12 cellular contexts compared by ENCODE assay signal in genomic region chr11:47899801-47900200, GRCh38. TPM values are rescaled to one million over a fixed set of nuclear protein-coding genes. Genes with fewer than 3 reads are reported as not detected.
DNase-seq lines count a peak whose midpoint lies in the region; ATAC-seq and TF ChIP-seq lines count a peak whose summit lies in the region.
"Had no signal": no experiment of that assay in that cellular context is flagged by ENCODE, and none has a peak within 500 bp of the region (broad histone marks: within the 10 kb centered on the region; RNA-seq: fewer than 3 reads in every experiment).

No MANE protein-coding gene starts in this region.

- CTCF ChIA-PET in A673 (lab: Charles Lee), result no interaction called here

- H3K9me3 Mint-ChIP-seq in activated T-helper 17 cell treated with anti-CD3 and anti-CD28 coated beads, Interleukin-2, amount 50 U/mL, for 72 hours, result no peaks in the 10 kb centered on the region

- no peaks in the 10 kb centered on the region for H3K36me3 ChIP-seq in A673 (ENCODE audit: insufficient read depth, low read length, poor library complexity, severe bottlenecking)

- ATAC-seq in GM18517 (IDR thresholded peaks at IDR 0.05; ENCODE audit: unreplicated experiment) (peak; percentile 95), GM21390 (IDR thresholded peaks at IDR 0.05; ENCODE audit: unreplicated experiment) (peak; percentile 99), HG03103 (IDR thresholded peaks at IDR 0.05; ENCODE audit: low read depth, unreplicated experiment) (peak; percentile 97)
- ATAC-seq in activated T-helper 17 cell treated with anti-CD3 and anti-CD28 coated beads, Interleukin-2, amount 50 U/mL, for 72 hours (replicated peaks), result peak; percentile 34

- H3K4me3 ChIP-seq in A673 (ENCODE audit: low read depth, low read length, poor library complexity, severe bottlenecking), result no peak overlapping the region

- H3K9me3 ChIP-seq in A673 (ENCODE audit: low read depth, low read length, poor library complexity, severe bottlenecking), result no peaks in the 10 kb centered on the region

- DNase-seq in HK-2 (ENCODE audit: unreplicated experiment), result no peak
- DNase-seq in A673 (ENCODE audit: low spot score), result no peak
- DNase-seq in NCI-H748 (lab: John Stamatoyannopoulos, UW; ENCODE audit: unreplicated experiment), result no peak
- DNase-seq in NCI-H1092 treated with DMSO at 0.1 percent for 48 hours (lab: John Stamatoyannopoulos, UW), result no peak
- DNase-seq: DMS79 treated with DMSO at 0.1 percent for 48 hours; kidney; stimulated activated CD8-positive, alpha-beta memory T cell treated with anti-CD3 and anti-CD28 coated beads, Interleukin-4, amount 100 ng/mL, for 48 hours; T1000 had no signal

- no peaks in the 10 kb centered on the region for H3K4me1 ChIP-seq in A673 (ENCODE audit: insufficient read depth, low read length, poor library complexity, severe bottlenecking)

- no peak overlapping the region for H3K27ac Mint-ChIP-seq in activated T-helper 17 cell treated with anti-CD3 and anti-CD28 coated beads, Interleukin-2, amount 50 U/mL, for 72 hours

- H3K36me3 Mint-ChIP-seq in activated T-helper 17 cell treated with anti-CD3 and anti-CD28 coated beads, Interleukin-2, amount 50 U/mL, for 72 hours (ENCODE audit: low read depth), result no peaks in the 10 kb centered on the region

- H3K4me3 Mint-ChIP-seq in activated T-helper 17 cell treated with anti-CD3 and anti-CD28 coated beads, Interleukin-2, amount 50 U/mL, for 72 hours, result no peak overlapping the region

- H3K4me1 Mint-ChIP-seq in activated T-helper 17 cell treated with anti-CD3 and anti-CD28 coated beads, Interleukin-2, amount 50 U/mL, for 72 hours, result peaks cover 5% of the 10 kb centered on the region

- no peak for TF ChIP-seq CTCF in A673 (conservative IDR thresholded peaks at IDR 0.05; ENCODE audit: low read depth, low read length)

- intact Hi-C loops in A673 (cut with micrococcal nuclease; ENCODE audit: unreplicated experiment), result no loop called here

- H3K27me3 Mint-ChIP-seq in activated T-helper 17 cell treated with anti-CD3 and anti-CD28 coated beads, Interleukin-2, amount 50 U/mL, for 72 hours, result no peaks in the 10 kb centered on the region

- POLR2A ChIA-PET in A673 (lab: Charles Lee; ENCODE audit: low non-redundant PET), result no interaction called here

- no peak overlapping the region for H3K27ac ChIP-seq in A673 (ENCODE audit: low read depth, low read length, poor library complexity, severe bottlenecking)

- H3K27me3 ChIP-seq in A673 (replicated peaks; ENCODE audit: insufficient read depth, low read depth, low read length, poor library complexity), result no peaks in the 10 kb centered on the region

- no TSS peak for BruUV-seq in A673 (replicated peaks; lab: Mats Ljungman, UMichigan)

RNA-seq across cellular contexts. Expression of gene NUP160, which starts 51.7 kb away (rescaled TPM):
- 10 to 100 TPM; 61.9 to 77.7 TPM for total RNA-seq in activated T-helper 17 cell treated with anti-CD3 and anti-CD28 coated beads, Interleukin-2, amount 50 U/mL, for 72 hours
- total RNA-seq in A673 (2021), result 162 and 172 TPM in 2 replicates

Comparison
In these comparisons a context has a peak if more than half of its experiments do, and no peak if none do; other contexts are left out.
1. ATAC-seq: peak in every context shown above with its lines; median percentile 99 in GM21390; 97 in HG03103; 95 in GM18517; 34 in activated T-helper 17 cell treated with anti-CD3 and anti-CD28 coated beads, Interleukin-2, amount 50 U/mL, for 72 hours.